In the genomic region with DNA sequence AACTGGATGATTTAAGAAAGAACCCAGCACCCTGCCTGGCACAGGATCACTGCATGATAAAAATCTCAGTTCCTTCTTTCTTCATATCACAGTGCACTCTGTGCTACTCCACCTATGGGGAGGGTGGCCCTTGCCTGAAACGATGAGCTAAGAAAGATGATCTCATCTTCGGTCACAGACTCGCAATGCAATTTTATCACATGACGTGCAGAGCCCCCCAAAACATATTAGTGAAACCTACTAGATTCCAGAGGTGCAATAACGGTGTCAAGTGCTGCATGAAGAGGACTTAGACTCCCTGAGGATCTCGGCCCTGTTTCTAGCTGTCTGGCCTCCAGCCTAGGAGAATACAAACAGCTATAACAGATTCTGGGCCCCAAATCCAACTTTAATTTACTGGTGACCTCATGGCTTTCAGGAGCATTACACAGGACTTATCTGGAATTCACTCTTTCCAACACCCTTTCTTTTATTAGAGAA, we compare ENCODE assay signal across 13 cellular contexts.
DNase-seq lines count a peak whose midpoint lies in the region; ATAC-seq and TF ChIP-seq lines count a peak whose summit lies in the region.
"Had no signal": no experiment of that assay in that cellular context is flagged by ENCODE, and none has a peak within 500 bp of the region (broad histone marks: within the 10 kb centered on the region; RNA-seq: fewer than 3 reads in every experiment).

No MANE protein-coding gene starts in this region.

- WGBS in esophagus squamous epithelium, 2 donors: 52 to 57% methylated on average over 6 of the region's 6 CpGs

- no peaks in the 10 kb centered on the region for H3K9me3 ChIP-seq in esophagus squamous epithelium
- no peaks in the 10 kb centered on the region for H3K9me3 ChIP-seq in MG63
- H3K9me3 ChIP-seq: left lung had no signal

- H3K27ac ChIP-seq in C4-2B: peak overlapping the region; percentile 64; the same call in 1 of the 2 replicates
- peak overlapping the region in 3 of 4 donors; percentile 14 to 54 (median 46) for H3K27ac ChIP-seq in esophagus squamous epithelium
- H3K27ac ChIP-seq: left lung had no signal

- H3K4me3 ChIP-seq in esophagus squamous epithelium (no peak overlapping the region), MG63 (no peak overlapping the region)
- H3K4me3 ChIP-seq: left lung had no signal

- TF ChIP-seq CTCF in C4-2B (conservative IDR thresholded peaks at IDR 0.05) (no peak), esophagus squamous epithelium (IDR thresholded peaks at IDR 0.05) (no peak)

- H3K27me3 ChIP-seq in esophagus squamous epithelium (peaks cover 0 to 11% (median 0%) of the 10 kb centered on the region in 4 donors), MG63 (no peaks in the 10 kb centered on the region)
- H3K27me3 ChIP-seq: left lung had no signal

- no peaks in the 10 kb centered on the region for H3K36me3 ChIP-seq in esophagus squamous epithelium
- no peaks in the 10 kb centered on the region for H3K36me3 ChIP-seq in MG63
- H3K36me3 ChIP-seq: left lung had no signal

- H3K4me1 ChIP-seq in esophagus squamous epithelium: peaks cover 0 to 27% (median 6%) of the 10 kb centered on the region in 3 donors

- DNase-seq in esophagus squamous epithelium (lab: John Stamatoyannopoulos, UW): no peak
- DNase-seq in 8988T: no peak
- no peak for DNase-seq in NCI-H748 (lab: John Stamatoyannopoulos, UW; ENCODE audit: unreplicated experiment)
- no peak for DNase-seq in MG63
- no peak for DNase-seq in hypothalamus (lab: John Stamatoyannopoulos, UW)
- DNase-seq: activated T-cell treated with anti-CD3 and anti-CD28 coated beads, Interleukin-2, amount 50 U/mL, for 48 hours; cerebellar nuclear complex; left lung; NCI-H774; T-helper 9 cell had no signal

- intact Hi-C loops in esophagus squamous epithelium (cut with DNase I): no loop called here

- no peak for TF ChIP-seq POLR2A in esophagus squamous epithelium (IDR thresholded peaks at IDR 0.05)

- ATAC-seq in GM19351 (IDR thresholded peaks at IDR 0.05; ENCODE audit: unreplicated experiment): peak; percentile 85
- peak; percentile 77 for ATAC-seq in HG03108 (IDR thresholded peaks at IDR 0.05; ENCODE audit: unreplicated experiment)
- ATAC-seq: left lung had no signal
